ENCODE assay signal across 8 cellular contexts in genomic region chr1:15038232-15039016, GRCh38.
DNase-seq lines count a peak whose midpoint lies in the region; ATAC-seq, FAIRE-seq and TF ChIP-seq lines count a peak whose summit lies in the region.

No MANE protein-coding gene starts in this region.

- H3K79me2 ChIP-seq in HepG2 (ENCODE audit: insufficient read depth, low read length), result no peaks in the 10 kb centered on the region

- in situ Hi-C loops in HepG2 (cut with HindIII; ENCODE audit: extremely low pct_ligation_motif_present, low pct_unique_long_range_greater_than_20kb), result loop anchor here (25.0 kb wide), 3 partner anchors 126 to 1076 kb away; no protein-coding TSS in a partner anchor

- intact Hi-C loops in HepG2 (cut with micrococcal nuclease; ENCODE audit: unreplicated experiment) (no loop called here), right lobe of liver (cut with DNase I) (no loop called here)

- peaks cover 13% of the 10 kb centered on the region for H4K20me1 ChIP-seq in HepG2 (ENCODE audit: insufficient read depth, low read length)

- CTCF ChIA-PET in HepG2 (lab: Yijun Ruan, JAX; ENCODE audit: low intra/inter-chr PET ratio, low total read pairs), result interaction anchor here (1.4 kb wide), 1 partner anchor 62 kb away, joined by 6 read pairs; no protein-coding TSS in a partner anchor

- H3K36me3 Mint-ChIP-seq in endodermal cell (ENCODE audit: low read depth), result peaks cover 6% of the 10 kb centered on the region

- no peak overlapping the region for H3K4me3 ChIP-seq in HepG2 (replicated peaks in 1 of 3; ENCODE audit: insufficient read depth in 1 of 3, low read depth in 2 of 3, low read length in 3 of 3)
- H3K4me3 ChIP-seq in right lobe of liver, result no peak overlapping the region
- no peak overlapping the region for H3K4me3 ChIP-seq in endodermal cell (ENCODE audit: low read length)

- peak; percentile 61 for DNase-seq in HepG2 (ENCODE audit: low spot score)
- no peak for DNase-seq in right lobe of liver
- peak; percentile 23 for DNase-seq in NCI-H2171 (lab: John Stamatoyannopoulos, UW)
- DNase-seq in endodermal cell, result peak; percentile 83
- DNase-seq in urothelium cell line (ENCODE audit: low spot score), result peak; percentile 38
- DNase-seq in NCI-H446 (lab: John Stamatoyannopoulos, UW), result no peak
- no peak for DNase-seq in NCI-H526 treated with DMSO at 0.1 percent for 48 hours (lab: John Stamatoyannopoulos, UW)
- DNase-seq in GM19240 (ENCODE audit: insufficient read length, low spot score), result no peak

- no peaks in the 10 kb centered on the region for H3K9me3 Mint-ChIP-seq in endodermal cell

- H3K27ac ChIP-seq in HepG2 (ENCODE audit: extremely low read length, insufficient read depth, low read length) (no peak overlapping the region), right lobe of liver (no peak overlapping the region), endodermal cell (ENCODE audit: low read depth, low read length) (no peak overlapping the region)

- H2AFZ ChIP-seq in HepG2 (ENCODE audit: low read length), result no peak overlapping the region

- TF ChIP-seq EP300 in HepG2 (IDR thresholded peaks at IDR 0.05; ENCODE audit: low read depth in 2 of 2, low read length in 2 of 2), result no peak
- TF ChIP-seq EP300 in HepG2 (CRISPR knock-in tag; IDR thresholded peaks at IDR 0.05; ENCODE audit: borderline replicate concordance), result no peak

- peak; percentile 74 for ATAC-seq in HepG2
- ATAC-seq in right lobe of liver, result no peak

- no peak overlapping the region for H3K4me2 ChIP-seq in HepG2 (ENCODE audit: low read depth, low read length)

- no peaks in the 10 kb centered on the region for H3K4me1 Mint-ChIP-seq in endodermal cell

- no peaks in the 10 kb centered on the region for H3K27me3 Mint-ChIP-seq in endodermal cell (ENCODE audit: insufficient read depth)

- POLR2A ChIA-PET in HepG2 (lab: Yijun Ruan, JAX), result no interaction called here

- H3K9me3 ChIP-seq in HepG2 (ENCODE audit: low read length) (no peaks in the 10 kb centered on the region), right lobe of liver (no peaks in the 10 kb centered on the region), endodermal cell (ENCODE audit: control insufficient read depth, low read length) (no peaks in the 10 kb centered on the region)

- TF ChIP-seq CTCF in HepG2 (CRISPR knock-in tag; IDR thresholded peaks at IDR 0.05) (peak; percentile 56), right lobe of liver (IDR thresholded peaks at IDR 0.05) (peak in 1 of 4 donors; percentile 17), endodermal cell (conservative IDR thresholded peaks at IDR 0.05) (peak; percentile 78)

- H3K27me3 ChIP-seq in HepG2 (ENCODE audit: control insufficient read depth in 1 of 2, insufficient read depth in 2 of 2, low read length in 2 of 2), result no peaks in the 10 kb centered on the region
- H3K27me3 ChIP-seq in right lobe of liver, result no peaks in the 10 kb centered on the region
- no peaks in the 10 kb centered on the region for H3K27me3 ChIP-seq in endodermal cell (ENCODE audit: control insufficient read depth, insufficient read depth, low read length, poor library complexity, severe bottlenecking)

- WGBS in HepG2 (ENCODE audit: low lambda C conversion rate), result 77% methylated on average over 7 of the region's 7 CpGs
- 70% methylated on average over 4 of the region's 7 CpGs for WGBS in right lobe of liver (ENCODE audit: insufficient coverage, low coverage, low lambda C conversion rate, missing lambda C conversion rate)
- WGBS in endodermal cell (ENCODE audit: insufficient coverage in 1 of 2, insufficient read length in 1 of 2), 2 experiments, result 84 to 91% methylated on average over 4 to 7 of the region's 7 CpGs

- BruUV-seq in HepG2 (replicated peaks; lab: Mats Ljungman, UMichigan), result no TSS peak

- FAIRE-seq in HepG2 (lab: Jason Lieb, UNC), result peak; percentile 70
- peak; percentile 86 for FAIRE-seq in urothelium cell line (lab: Jason Lieb, UNC)

- TF ChIP-seq POLR2A in HepG2 (IDR thresholded peaks at IDR 0.05; ENCODE audit: insufficient read depth in 1 of 2, low read depth in 2 of 2, low read length in 2 of 2) (no peak), right lobe of liver (IDR thresholded peaks at IDR 0.05) (no peak)

- H3K9ac ChIP-seq in HepG2 (ENCODE audit: insufficient read depth, low read depth, low read length), result no peak overlapping the region
- H3K9ac ChIP-seq in endodermal cell (ENCODE audit: extremely low read depth, low read length, poor library complexity, severe bottlenecking), result no peak overlapping the region

- H3K4me1 ChIP-seq in HepG2 (ENCODE audit: insufficient read depth, low read length) (no peaks in the 10 kb centered on the region), right lobe of liver (no peaks in the 10 kb centered on the region), endodermal cell (ENCODE audit: control insufficient read depth, insufficient read depth, low read length) (no peaks in the 10 kb centered on the region)

- H3K36me3 ChIP-seq in HepG2 (replicated peaks in 1 of 2; ENCODE audit: control insufficient read depth in 1 of 2, insufficient read depth in 2 of 2, low read length in 2 of 2) (peaks cover 14 to 52% of the 10 kb centered on the region in 2 experiments), right lobe of liver (no peaks in the 10 kb centered on the region), endodermal cell (ENCODE audit: control insufficient read depth, insufficient read depth, low read length) (no peaks in the 10 kb centered on the region)

- no peak for TF ChIP-seq RAD21 in HepG2 (CRISPR knock-in tag; IDR thresholded peaks at IDR 0.05)

- H3K27ac Mint-ChIP-seq in endodermal cell, result no peak overlapping the region

- no peak overlapping the region for H3K4me3 Mint-ChIP-seq in endodermal cell

TF ChIP-seq in HepG2, 621 proteins besides CTCF, POLR2A, EP300 and RAD21 (continues in another document):
- TF ChIP-seq HNRNPH1 (optimal IDR thresholded peaks at IDR 0.05; ENCODE audit: low read depth, low read length), result no peak
- TF ChIP-seq ZMYM2 (CRISPR knock-in tag; IDR thresholded peaks at IDR 0.05), result peak; percentile 81
- TF ChIP-seq SP1 (IDR thresholded peaks at IDR 0.05), result no peak
- TF ChIP-seq SP1 (CRISPR knock-in tag; IDR thresholded peaks at IDR 0.05), result peak; percentile 13; the same call in 1 of the 2 replicates
- TF ChIP-seq ZNF362 (CRISPR knock-in tag; IDR thresholded peaks at IDR 0.05; ENCODE audit: borderline replicate concordance), result peak; percentile 84
- TF ChIP-seq CHD2 (IDR thresholded peaks at IDR 0.05; ENCODE audit: low read depth, low read length), result no peak
- peak; percentile 98 for TF ChIP-seq CHD4 (IDR thresholded peaks at IDR 0.05; ENCODE audit: borderline replicate concordance, low read length)
- peak; percentile 100 for TF ChIP-seq ZKSCAN8 (CRISPR knock-in tag; IDR thresholded peaks at IDR 0.05; ENCODE audit: borderline replicate concordance)
- TF ChIP-seq E2F2 (CRISPR knock-in tag; IDR thresholded peaks at IDR 0.05; ENCODE audit: borderline replicate concordance), result no peak
- no peak for TF ChIP-seq ZBTB7B (CRISPR knock-in tag; IDR thresholded peaks at IDR 0.05)
- peak; percentile 32; the same call in 1 of the 2 replicates for TF ChIP-seq SMC3 (IDR thresholded peaks at IDR 0.05; ENCODE audit: low read length)
- no peak for TF ChIP-seq ATF2 (CRISPR knock-in tag; IDR thresholded peaks at IDR 0.05)
- TF ChIP-seq STAG1 (CRISPR knock-in tag; IDR thresholded peaks at IDR 0.05), result peak; percentile 18; the same call in 1 of the 2 replicates
- TF ChIP-seq MAZ (IDR thresholded peaks at IDR 0.05; ENCODE audit: borderline replicate concordance, low read depth, low read length), result 0 out of 2 replicates have a peak, but pooled peaks have one; percentile 41
- TF ChIP-seq MAZ (CRISPR knock-in tag; IDR thresholded peaks at IDR 0.05; ENCODE audit: low read depth), result no peak
- no peak for TF ChIP-seq CSRNP1 (CRISPR knock-in tag; IDR thresholded peaks at IDR 0.05)

Comparison
In these comparisons a context has a peak if more than half of its experiments do, and no peak if none do; other contexts are left out.
1. DNase-seq: peak in HepG2 (single experiment), NCI-H2171 (single experiment), endodermal cell (single experiment) and urothelium cell line (single experiment); none in right lobe of liver (0 of 3), NCI-H446 (0 of 2), NCI-H526 treated with DMSO at 0.1 percent for 48 hours (single experiment) and GM19240 (single experiment).